Comparison of ENCODE assay signal across 23 cellular contexts in genomic region chr22:47629791-47630655, GRCh38.
"Had no signal": no experiment of that assay in that cellular context is flagged by ENCODE, and none has a peak within 500 bp of the region (broad histone marks: within the 10 kb centered on the region; RNA-seq: fewer than 3 reads in every experiment).

No MANE protein-coding gene starts in this region.

- H3K36me3 Mint-ChIP-seq: activated CD8-positive, alpha-beta memory T cell treated with anti-CD3 and anti-CD28 coated beads, Interleukin-2, amount 10 ng/mL, durations not matched to agents 7 days and 5 days; activated naive CD4-positive, alpha-beta T cell treated with anti-CD3 and anti-CD28 coated beads, Interleukin-2, amount 10 ng/mL, durations not matched to agents 7 days and 5 days; activated naive CD8-positive, alpha-beta T cell treated with anti-CD3 and anti-CD28 coated beads for 36 hours; T-cell had no signal

- FAIRE-seq: TTC549 had no signal

- H3K4me3 ChIP-seq: adrenal gland, SK-N-MC had no signal

- H3K27me3 Mint-ChIP-seq: activated CD4-positive, alpha-beta T cell treated with anti-CD3 and anti-CD28 coated beads, Interleukin-2, amount 10 ng/mL, durations not matched to agents 24 days and 14 days; activated CD8-positive, alpha-beta memory T cell treated with anti-CD3 and anti-CD28 coated beads, Interleukin-2, amount 10 ng/mL, durations not matched to agents 7 days and 5 days; activated naive CD4-positive, alpha-beta T cell treated with anti-CD3 and anti-CD28 coated beads, Interleukin-2, amount 10 ng/mL, durations not matched to agents 7 days and 5 days had no signal

- DNase-seq: activated B cell treated with CpG ODN at 0.5 μM for 24 hours; activated CD4-positive, alpha-beta T cell treated with anti-CD3 and anti-CD28 coated beads for 1 hour; activated CD4-positive, alpha-beta T cell treated with anti-CD3 and anti-CD28 coated beads, Interleukin-2, amount 10 ng/mL, durations not matched to agents 24 days and 14 days; activated CD4-positive, alpha-beta T cell treated with anti-CD3 and anti-CD28 coated beads, Interleukin-2, amount 50 U/mL, for 48 hours; activated gamma-delta T cell treated with Interleukin-2 at 50 U/mL for 16 hours; activated naive CD4-positive, alpha-beta T cell treated with anti-CD3 and anti-CD28 coated beads, Interleukin-2, amount 10 ng/mL, durations not matched to agents 7 days and 5 days; activated naive CD8-positive, alpha-beta T cell treated with anti-CD3 and anti-CD28 coated beads for 36 hours; activated T-cell treated with anti-CD3 and anti-CD28 coated beads, Interleukin-2, amount 50 U/mL, for 4 hours; anterior cingulate cortex; KG1; NCI-H1092; NCI-H1417; NCI-H510A treated with DMSO at 0.1 percent for 48 hours; NCI-H69; PC-9; SIG-M5; T-cell; T-helper 2 cell; T1000 had no signal

- H3K9me3 Mint-ChIP-seq: activated CD4-positive, alpha-beta T cell treated with anti-CD3 and anti-CD28 coated beads, Interleukin-2, amount 10 ng/mL, durations not matched to agents 24 days and 14 days; activated naive CD8-positive, alpha-beta T cell treated with anti-CD3 and anti-CD28 coated beads for 36 hours; activated T-cell treated with anti-CD3 and anti-CD28 coated beads, Interleukin-2, amount 50 U/mL, for 4 hours had no signal

- H3K4me3 Mint-ChIP-seq: activated B cell treated with CpG ODN at 0.5 μM for 24 hours; activated CD4-positive, alpha-beta T cell treated with anti-CD3 and anti-CD28 coated beads, Interleukin-2, amount 10 ng/mL, durations not matched to agents 24 days and 14 days; activated CD8-positive, alpha-beta memory T cell treated with anti-CD3 and anti-CD28 coated beads, Interleukin-2, amount 10 ng/mL, durations not matched to agents 7 days and 5 days; activated naive CD4-positive, alpha-beta T cell treated with anti-CD3 and anti-CD28 coated beads, Interleukin-2, amount 10 ng/mL, durations not matched to agents 7 days and 5 days; activated naive CD8-positive, alpha-beta T cell treated with anti-CD3 and anti-CD28 coated beads for 36 hours; activated T-cell treated with anti-CD3 and anti-CD28 coated beads, Interleukin-2, amount 50 U/mL, for 4 hours; T-cell had no signal

- H3K27ac Mint-ChIP-seq: activated B cell treated with CpG ODN at 0.5 μM for 24 hours; activated CD4-positive, alpha-beta T cell treated with anti-CD3 and anti-CD28 coated beads, Interleukin-2, amount 10 ng/mL, durations not matched to agents 24 days and 14 days; activated CD8-positive, alpha-beta memory T cell treated with anti-CD3 and anti-CD28 coated beads, Interleukin-2, amount 10 ng/mL, durations not matched to agents 7 days and 5 days; activated naive CD4-positive, alpha-beta T cell treated with anti-CD3 and anti-CD28 coated beads, Interleukin-2, amount 10 ng/mL, durations not matched to agents 7 days and 5 days; activated naive CD8-positive, alpha-beta T cell treated with anti-CD3 and anti-CD28 coated beads for 36 hours; T-cell had no signal

- H3K4me1 Mint-ChIP-seq: activated B cell treated with CpG ODN at 0.5 μM for 24 hours; activated CD4-positive, alpha-beta T cell treated with anti-CD3 and anti-CD28 coated beads, Interleukin-2, amount 10 ng/mL, durations not matched to agents 24 days and 14 days; activated CD8-positive, alpha-beta memory T cell treated with anti-CD3 and anti-CD28 coated beads, Interleukin-2, amount 10 ng/mL, durations not matched to agents 7 days and 5 days; activated naive CD4-positive, alpha-beta T cell treated with anti-CD3 and anti-CD28 coated beads, Interleukin-2, amount 10 ng/mL, durations not matched to agents 7 days and 5 days; activated naive CD8-positive, alpha-beta T cell treated with anti-CD3 and anti-CD28 coated beads for 36 hours; T-cell had no signal
